18 cellular contexts compared by ENCODE assay signal in the genomic region with DNA sequence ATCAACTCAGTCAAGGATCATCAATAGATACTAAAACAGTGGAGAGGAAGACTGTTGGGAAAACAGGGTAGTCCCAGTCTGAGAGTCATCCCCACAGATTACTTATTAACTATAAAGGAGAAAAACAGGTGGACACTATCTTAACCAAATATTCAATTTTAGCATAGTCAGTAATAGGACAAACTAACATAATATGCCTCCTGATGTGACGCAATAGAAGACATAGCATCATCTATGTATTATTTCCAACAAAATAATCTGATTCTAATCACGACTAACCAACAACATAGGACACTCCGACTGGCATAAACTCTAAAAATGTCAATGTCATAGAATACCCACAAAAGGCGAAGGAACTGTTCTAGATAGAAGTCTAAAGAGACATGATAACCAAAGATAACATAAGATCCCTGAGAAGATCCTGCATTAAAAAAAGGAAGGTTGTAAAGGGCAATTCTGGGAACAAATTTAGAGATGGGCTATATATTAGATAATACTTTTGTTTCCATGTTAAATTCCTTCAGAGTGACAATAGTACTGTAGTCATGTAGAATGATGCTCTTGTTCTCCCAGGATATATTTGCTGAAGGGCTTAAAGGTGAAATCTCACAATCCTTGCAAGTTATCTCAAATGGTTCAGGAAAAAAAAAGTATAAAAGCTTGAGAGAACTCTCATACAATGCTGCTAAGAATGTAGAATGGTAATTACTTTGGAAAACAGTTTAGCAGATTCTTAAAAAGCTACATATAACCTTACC. TPM values are rescaled to one million over a fixed set of nuclear protein-coding genes. Genes with fewer than 3 reads are reported as not detected.
DNase-seq lines count a peak whose midpoint lies in the region; ATAC-seq and TF ChIP-seq lines count a peak whose summit lies in the region.
"Had no signal": no experiment of that assay in that cellular context is flagged by ENCODE, and none has a peak within 500 bp of the region (broad histone marks: within the 10 kb centered on the region; RNA-seq: fewer than 3 reads in every experiment).

No MANE protein-coding gene starts in this region.

- no peak for ATAC-seq in CD8-positive, alpha-beta T cell
- ATAC-seq in HG02884 (IDR thresholded peaks at IDR 0.05; ENCODE audit: unreplicated experiment), result no peak
- ATAC-seq: sciatic nerve had no signal

- H3K9me3 ChIP-seq in CD8-positive, alpha-beta T cell (ENCODE audit: low read length), result no peaks in the 10 kb centered on the region
- H3K9me3 ChIP-seq in osteoblast (ENCODE audit: low read depth, low read length), result no peaks in the 10 kb centered on the region
- H3K9me3 ChIP-seq: HAP-1, ovary, testis had no signal

- no peaks in the 10 kb centered on the region for H3K9me3 Mint-ChIP-seq in CD8-positive, alpha-beta T cell
- H3K9me3 Mint-ChIP-seq in IgD-negative memory B cell (no peaks in the 10 kb centered on the region), CD14-positive monocyte (no peaks in the 10 kb centered on the region)

- peaks cover 88% of the 10 kb centered on the region for H3K79me2 ChIP-seq in osteoblast (ENCODE audit: insufficient read depth, low read length)

- H3K4me3 Mint-ChIP-seq in CD8-positive, alpha-beta T cell, result no peak overlapping the region
- H3K4me3 Mint-ChIP-seq in IgD-negative memory B cell (peak overlapping the region in 2 of 4 donors; percentile 22 to 65), CD14-positive monocyte (no peak overlapping the region)

- peaks cover 28% of the 10 kb centered on the region for H3K4me1 ChIP-seq in CD8-positive, alpha-beta T cell (ENCODE audit: insufficient read depth, low read length)
- peaks cover 35% of the 10 kb centered on the region for H3K4me1 ChIP-seq in osteoblast (ENCODE audit: insufficient read depth, low read length)

- H3K4me3 ChIP-seq in CD8-positive, alpha-beta T cell (ENCODE audit: low read depth, low read length), result no peak overlapping the region
- no peak overlapping the region for H3K4me3 ChIP-seq in osteoblast (ENCODE audit: insufficient read depth, low read length)
- H3K4me3 ChIP-seq: HAP-1, ovary, testis had no signal

- CTCF ChIA-PET in CD8-positive, alpha-beta T cell (lab: Charles Lee), result interaction anchor here (0.8 kb wide), 1 partner anchor 11 kb away, joined by 3 read pairs; no protein-coding TSS in a partner anchor

- no peaks in the 10 kb centered on the region for H3K27me3 Mint-ChIP-seq in CD8-positive, alpha-beta T cell (ENCODE audit: low read depth)
- H3K27me3 Mint-ChIP-seq in IgD-negative memory B cell (no peaks in the 10 kb centered on the region), CD14-positive monocyte (ENCODE audit: low read depth in 3 of 3) (no peaks in the 10 kb centered on the region)

- no peak overlapping the region for H3K27ac ChIP-seq in CD8-positive, alpha-beta T cell (ENCODE audit: low read depth, low read length)
- H3K27ac ChIP-seq in osteoblast (ENCODE audit: low read depth, low read length), result no peak overlapping the region
- H3K27ac ChIP-seq: ovary, testis had no signal

- H3K27me3 ChIP-seq in CD8-positive, alpha-beta T cell (ENCODE audit: insufficient read depth, low read length), result no peaks in the 10 kb centered on the region
- H3K27me3 ChIP-seq in osteoblast (ENCODE audit: insufficient read depth, low read length), result no peaks in the 10 kb centered on the region
- H3K27me3 ChIP-seq: ovary, testis had no signal

- intact Hi-C loops in CD8-positive, alpha-beta T cell (cut with DNase I, micrococcal nuclease), result no loop called here
- intact Hi-C loops in CD14-positive monocyte (cut with micrococcal nuclease), result no loop called here

- TF ChIP-seq CTCF in CD8-positive, alpha-beta T cell (IDR thresholded peaks at IDR 0.05), result no peak
- TF ChIP-seq CTCF in osteoblast (IDR thresholded peaks at IDR 0.05; ENCODE audit: extremely low read depth, low read depth, low read length), result no peak
- TF ChIP-seq CTCF in CD14-positive monocyte (IDR thresholded peaks at IDR 0.05), result no peak

- no peak overlapping the region for H3K4me2 ChIP-seq in osteoblast (ENCODE audit: insufficient read depth, low read length)

- peaks cover 62% of the 10 kb centered on the region for H3K4me1 Mint-ChIP-seq in CD8-positive, alpha-beta T cell (ENCODE audit: low read depth)
- H3K4me1 Mint-ChIP-seq in IgD-negative memory B cell (peaks cover 53 to 62% (median 58%) of the 10 kb centered on the region in 3 donors), CD14-positive monocyte (peaks cover 67% of the 10 kb centered on the region)

- no peaks in the 10 kb centered on the region for H3K36me3 Mint-ChIP-seq in CD8-positive, alpha-beta T cell
- H3K36me3 Mint-ChIP-seq in IgD-negative memory B cell (peaks cover 8% of the 10 kb centered on the region), CD14-positive monocyte (peaks cover 0 to 3% of the 10 kb centered on the region in 2 donors)

- POLR2A ChIA-PET in CD8-positive, alpha-beta T cell (lab: Charles Lee), result no interaction called here

- no peak overlapping the region for H2AFZ ChIP-seq in osteoblast (ENCODE audit: low read length)

- H3K27ac Mint-ChIP-seq in CD8-positive, alpha-beta T cell, result peak overlapping the region; percentile 25
- H3K27ac Mint-ChIP-seq in IgD-negative memory B cell (peak overlapping the region; percentile 7 to 73 (median 59)), CD14-positive monocyte (no peak overlapping the region)

- no peak for DNase-seq in CD8-positive, alpha-beta T cell
- peak; percentile 24 for DNase-seq in glomerular visceral epithelial cell (ENCODE audit: extremely low spot score)
- peak; percentile 62 for DNase-seq in osteoblast (ENCODE audit: insufficient read length, low spot score, missing footprints)
- no peak for DNase-seq in iPS-NIHi11 (ENCODE audit: low spot score)
- DNase-seq in CD14-positive monocyte (ENCODE audit: low spot score), result no peak
- DNase-seq: activated CD4-positive, alpha-beta T cell treated with anti-CD3 and anti-CD28 coated beads, Interleukin-2, amount 50 U/mL, for 1 hour; activated CD8-positive, alpha-beta memory T cell treated with anti-CD3 and anti-CD28 coated beads, Interleukin-2, amount 50 U/mL, for 4 hours; activated effector memory CD4-positive, alpha-beta T cell treated with Interleukin-2 at 50 U/mL for 16 hours; COR-L47; kidney; NCI-H1436 treated with DMSO at 0.1 percent for 48 hours; NCI-H524 treated with DMSO at 0.1 percent for 48 hours; ovary; testis had no signal

- peaks cover 3% of the 10 kb centered on the region for H4K20me1 ChIP-seq in osteoblast (ENCODE audit: insufficient read depth, low read length)

- no peaks in the 10 kb centered on the region for H3K36me3 ChIP-seq in CD8-positive, alpha-beta T cell (ENCODE audit: insufficient read depth, low read length)
- no peaks in the 10 kb centered on the region for H3K36me3 ChIP-seq in osteoblast (ENCODE audit: insufficient read depth, low read length)
- H3K36me3 ChIP-seq: HAP-1, ovary had no signal

RNA-seq across cellular contexts. Expression of gene ILRUN, which starts 28.9 kb away (rescaled TPM):
- 10 to 100 TPM; 54.8 to 58.8 TPM for total RNA-seq in CD8-positive, alpha-beta T cell
- polyA plus RNA-seq in IgD-negative memory B cell, result 15.4 TPM
- 38.0 and 38.3 TPM in 2 replicates for total RNA-seq in osteoblast
- polyA plus RNA-seq in CD14-positive monocyte, result 1 to 10 TPM; 6.2 to 6.5 TPM

Comparison
In these comparisons a context has a peak if more than half of its experiments do, and no peak if none do; other contexts are left out.
1. DNase-seq: peak in glomerular visceral epithelial cell (single experiment) and osteoblast (single experiment); none in CD8-positive, alpha-beta T cell (0 of 7), iPS-NIHi11 (single experiment) and CD14-positive monocyte (single experiment).
2. H3K27ac Mint-ChIP-seq: peak in CD8-positive, alpha-beta T cell (single experiment) and IgD-negative memory B cell (3 of 3); none in CD14-positive monocyte (0 of 7).